Comparison of ENCODE assay signal across 1 cellular context in genomic region chr14:23626946-23627345, GRCh38.
A peak's percentile ranks its signal among the peaks of the same experiment; 100 is the strongest.
TF ChIP-seq lines count a peak whose summit lies in the region.

No MANE protein-coding gene starts in this region.

TF ChIP-seq in HepG2, 621 proteins besides CTCF, POLR2A, EP300 and RAD21:
- no peak for TF ChIP-seq PHF21A (CRISPR knock-in tag; IDR thresholded peaks at IDR 0.05)
- TF ChIP-seq ZNF737 (CRISPR knock-in tag; IDR thresholded peaks at IDR 0.05; ENCODE audit: borderline replicate concordance): 0 out of 2 replicates have a peak, but pooled peaks have one; percentile 72
